14 cellular contexts compared by ENCODE assay signal in the genomic region with DNA sequence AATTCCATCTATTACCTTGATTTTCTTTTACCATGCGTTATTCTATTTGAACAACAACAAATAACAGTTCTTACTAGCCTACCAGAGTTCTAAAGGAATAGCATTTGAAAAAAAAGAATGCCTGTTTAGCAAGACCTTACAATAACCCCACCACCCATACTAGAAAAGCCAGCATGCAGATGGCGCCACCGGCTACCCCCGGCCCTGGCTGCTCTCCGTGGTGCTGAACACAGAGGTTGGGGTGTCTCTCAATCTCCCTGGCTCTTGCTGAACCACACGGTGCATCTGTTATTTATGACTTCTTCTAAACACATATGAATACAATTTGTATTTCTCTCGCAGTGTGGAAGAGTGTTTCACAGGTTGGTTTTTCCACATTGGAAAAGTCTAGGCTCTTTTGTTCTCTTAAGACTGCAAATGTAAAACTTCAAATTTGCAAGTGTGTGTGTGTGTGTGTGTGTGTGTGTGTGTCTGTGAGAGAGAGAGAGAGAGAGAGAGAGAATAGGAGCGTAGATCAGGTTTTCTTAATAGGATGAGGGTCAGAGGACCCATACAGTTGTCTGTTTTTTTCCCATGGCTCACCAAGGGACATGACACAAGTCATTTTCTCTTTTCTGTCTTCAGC. TPM values are rescaled to one million over a fixed set of nuclear protein-coding genes. Genes with fewer than 3 reads are reported as not detected.
DNase-seq lines count a peak whose midpoint lies in the region; ATAC-seq and TF ChIP-seq lines count a peak whose summit lies in the region.
"Had no signal": no experiment of that assay in that cellular context is flagged by ENCODE, and none has a peak within 500 bp of the region (broad histone marks: within the 10 kb centered on the region; RNA-seq: fewer than 3 reads in every experiment).

No MANE protein-coding gene starts in this region.

- no peak for TF ChIP-seq POLR2A in Peyer's patch (IDR thresholded peaks at IDR 0.05)

- H3K36me3 ChIP-seq in mesendoderm (ENCODE audit: control insufficient read depth, insufficient read depth, low read length) = no peaks in the 10 kb centered on the region
- no peaks in the 10 kb centered on the region for H3K36me3 ChIP-seq in Peyer's patch
- H3K36me3 ChIP-seq: left ventricle myocardium inferior had no signal

- TF ChIP-seq RAD21 in Ishikawa (IDR thresholded peaks at IDR 0.05; ENCODE audit: low read depth) = 0 out of 2 replicates have a peak, but pooled peaks have one; percentile 25

- CTCF ChIA-PET in WTC11 (lab: Charles Lee) = no interaction called here

- H4K5ac ChIP-seq in mesendoderm (ENCODE audit: low read length) = no peak overlapping the region

- H3K9me3 Mint-ChIP-seq in WTC11 = peaks cover 9% of the 10 kb centered on the region; the same call in 1 of the 2 replicates
- H3K9me3 Mint-ChIP-seq: activated T-cell treated with anti-CD3 and anti-CD28 coated beads, Interleukin-2, amount 50 U/mL, for 72 hours; central memory CD8-positive, alpha-beta T cell; T-helper 1 cell treated with Interleukin-12 subunit alpha and Interleukin-12 subunit beta and Interleukin-4 antibody, amounts not matched to agents 30 μg/mL and 1 μg/mL, for 36 hours had no signal

- TF ChIP-seq CTCF in WTC11 (IDR thresholded peaks at IDR 0.05) (no peak), Peyer's patch (IDR thresholded peaks at IDR 0.05) (no peak)

- H3K27ac ChIP-seq in mesendoderm (ENCODE audit: low read depth, low read length) (no peak overlapping the region), Peyer's patch (no peak overlapping the region)
- H3K27ac ChIP-seq: left ventricle myocardium inferior, parathyroid adenoma had no signal

- peaks cover 21% of the 10 kb centered on the region for H3K4me1 Mint-ChIP-seq in WTC11
- H3K4me1 Mint-ChIP-seq: central memory CD8-positive, alpha-beta T cell had no signal

- H2AK5ac ChIP-seq in mesendoderm (ENCODE audit: low read length) = no peak overlapping the region

- POLR2A ChIA-PET in WTC11 (lab: Charles Lee) = no interaction called here

- H3K4me2 ChIP-seq in mesendoderm (ENCODE audit: low read length) = no peak overlapping the region

- no peak overlapping the region for H2BK5ac ChIP-seq in mesendoderm (ENCODE audit: low read length)

- no peaks in the 10 kb centered on the region for H3K79me2 ChIP-seq in mesendoderm (ENCODE audit: control insufficient read depth, insufficient read depth, low read length)
- H3K79me2 ChIP-seq: parathyroid adenoma had no signal

- no peak overlapping the region for H3K4me3 Mint-ChIP-seq in WTC11
- H3K4me3 Mint-ChIP-seq: activated T-cell treated with anti-CD3 and anti-CD28 coated beads, Interleukin-2, amount 50 U/mL, for 72 hours; central memory CD8-positive, alpha-beta T cell; T-helper 1 cell treated with Interleukin-12 subunit alpha and Interleukin-12 subunit beta and Interleukin-4 antibody, amounts not matched to agents 30 μg/mL and 1 μg/mL, for 36 hours had no signal

- no CpG with 5 or more reads among the region's 8 CpGs for WGBS in mesendoderm (ENCODE audit: extremely low coverage, insufficient coverage, low lambda C conversion rate)

- H3K9ac ChIP-seq in mesendoderm (ENCODE audit: low read length) = no peak overlapping the region
- H3K9ac ChIP-seq: parathyroid adenoma had no signal

- no peak overlapping the region for H2BK120ac ChIP-seq in mesendoderm (ENCODE audit: low read depth, low read length)

- no peaks in the 10 kb centered on the region for H3K9me3 ChIP-seq in Peyer's patch
- H3K9me3 ChIP-seq: left ventricle myocardium inferior had no signal

- H3K27me3 ChIP-seq in mesendoderm (ENCODE audit: insufficient read depth, low read length, poor library complexity) = no peaks in the 10 kb centered on the region
- no peaks in the 10 kb centered on the region for H3K27me3 ChIP-seq in Peyer's patch

- H4K8ac ChIP-seq in mesendoderm (ENCODE audit: low read depth, low read length) = no peak overlapping the region

- ATAC-seq in WTC11 = peak; percentile 84
- ATAC-seq: activated T-cell treated with anti-CD3 and anti-CD28 coated beads, Interleukin-2, amount 50 U/mL, for 72 hours had no signal

- no peak overlapping the region for H3K27ac Mint-ChIP-seq in WTC11
- H3K27ac Mint-ChIP-seq: activated T-cell treated with anti-CD3 and anti-CD28 coated beads, Interleukin-2, amount 50 U/mL, for 72 hours; T-helper 1 cell treated with Interleukin-12 subunit alpha and Interleukin-12 subunit beta and Interleukin-4 antibody, amounts not matched to agents 30 μg/mL and 1 μg/mL, for 36 hours had no signal

- H2BK15ac ChIP-seq in mesendoderm (replicated peaks; ENCODE audit: low read depth) = no peak overlapping the region

- no peaks in the 10 kb centered on the region for H3K36me3 Mint-ChIP-seq in WTC11

- H3K56ac ChIP-seq in mesendoderm (ENCODE audit: low read length) = no peak overlapping the region

- H3K4me3 ChIP-seq in mesendoderm (ENCODE audit: low read length) (no peak overlapping the region), Peyer's patch (no peak overlapping the region)
- H3K4me3 ChIP-seq: left ventricle myocardium inferior had no signal

- no peak overlapping the region for H3K18ac ChIP-seq in mesendoderm (ENCODE audit: low read length)

- 0 out of 2 replicates have a peak, but pooled peaks cover 4% of the 10 kb centered on the region for H3K27me3 Mint-ChIP-seq in WTC11 (ENCODE audit: low read depth)

- DNase-seq in NOMO-1 treated with DMSO at 0.1 percent for 48 hours (lab: John Stamatoyannopoulos, UW; ENCODE audit: unreplicated experiment) (peak; percentile 3), NOMO-1 treated with dmso at 0.1 percent for 144 hours (lab: John Stamatoyannopoulos, UW; ENCODE audit: unreplicated experiment) (no peak), WTC11 (ENCODE audit: low spot score) (peak; percentile 85), mesendoderm (peak; percentile 73), T-helper 1 cell (no peak), D341Med (ENCODE audit: low spot score) (no peak), Peyer's patch (no peak)
- DNase-seq: left ventricle myocardium inferior, NCI-H446 treated with DMSO at 0.1 percent for 48 hours had no signal

- TF ChIP-seq EP300 in Ishikawa (IDR thresholded peaks at IDR 0.05; ENCODE audit: borderline replicate concordance) = no peak

- no peaks in the 10 kb centered on the region for H3K4me1 ChIP-seq in mesendoderm (ENCODE audit: control insufficient read depth, low read depth, low read length)
- H3K4me1 ChIP-seq in Peyer's patch = no peaks in the 10 kb centered on the region
- H3K4me1 ChIP-seq: left ventricle myocardium inferior, parathyroid adenoma had no signal

- no peak overlapping the region for H3K4ac ChIP-seq in mesendoderm (ENCODE audit: low read depth, low read length)

- no peaks in the 10 kb centered on the region for H3K79me1 ChIP-seq in mesendoderm (ENCODE audit: low read length)

- no peak overlapping the region for H3K23ac ChIP-seq in mesendoderm (ENCODE audit: low read length)

TF ChIP-seq in Ishikawa, 13 proteins besides CTCF, POLR2A, EP300 and RAD21 (continues in another document):
- TF ChIP-seq CEBPB (IDR thresholded peaks at IDR 0.05) = no peak
- peak; percentile 95 for TF ChIP-seq REST (IDR thresholded peaks at IDR 0.05; ENCODE audit: low read depth)

TF ChIP-seq in WTC11, 78 proteins besides CTCF, POLR2A, EP300 and RAD21 (continues in another document):
- TF ChIP-seq NFATC4 (CRISPR knock-in tag; IDR thresholded peaks at IDR 0.05) (no peak), TCF7 (CRISPR knock-in tag; IDR thresholded peaks at IDR 0.05; ENCODE audit: low read depth) (no peak), JAZF1 (CRISPR knock-in tag; IDR thresholded peaks at IDR 0.05) (no peak)
- TF ChIP-seq, protein P1, sequence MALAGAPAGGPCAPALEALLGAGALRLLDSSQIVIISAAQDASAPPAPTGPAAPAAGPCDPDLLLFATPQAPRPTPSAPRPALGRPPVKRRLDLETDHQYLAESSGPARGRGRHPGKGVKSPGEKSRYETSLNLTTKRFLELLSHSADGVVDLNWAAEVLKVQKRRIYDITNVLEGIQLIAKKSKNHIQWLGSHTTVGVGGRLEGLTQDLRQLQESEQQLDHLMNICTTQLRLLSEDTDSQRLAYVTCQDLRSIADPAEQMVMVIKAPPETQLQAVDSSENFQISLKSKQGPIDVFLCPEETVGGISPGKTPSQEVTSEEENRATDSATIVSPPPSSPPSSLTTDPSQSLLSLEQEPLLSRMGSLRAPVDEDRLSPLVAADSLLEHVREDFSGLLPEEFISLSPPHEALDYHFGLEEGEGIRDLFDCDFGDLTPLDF (CRISPR knock-in tag; IDR thresholded peaks at IDR 0.05) = no peak
- TF ChIP-seq, protein P2, sequence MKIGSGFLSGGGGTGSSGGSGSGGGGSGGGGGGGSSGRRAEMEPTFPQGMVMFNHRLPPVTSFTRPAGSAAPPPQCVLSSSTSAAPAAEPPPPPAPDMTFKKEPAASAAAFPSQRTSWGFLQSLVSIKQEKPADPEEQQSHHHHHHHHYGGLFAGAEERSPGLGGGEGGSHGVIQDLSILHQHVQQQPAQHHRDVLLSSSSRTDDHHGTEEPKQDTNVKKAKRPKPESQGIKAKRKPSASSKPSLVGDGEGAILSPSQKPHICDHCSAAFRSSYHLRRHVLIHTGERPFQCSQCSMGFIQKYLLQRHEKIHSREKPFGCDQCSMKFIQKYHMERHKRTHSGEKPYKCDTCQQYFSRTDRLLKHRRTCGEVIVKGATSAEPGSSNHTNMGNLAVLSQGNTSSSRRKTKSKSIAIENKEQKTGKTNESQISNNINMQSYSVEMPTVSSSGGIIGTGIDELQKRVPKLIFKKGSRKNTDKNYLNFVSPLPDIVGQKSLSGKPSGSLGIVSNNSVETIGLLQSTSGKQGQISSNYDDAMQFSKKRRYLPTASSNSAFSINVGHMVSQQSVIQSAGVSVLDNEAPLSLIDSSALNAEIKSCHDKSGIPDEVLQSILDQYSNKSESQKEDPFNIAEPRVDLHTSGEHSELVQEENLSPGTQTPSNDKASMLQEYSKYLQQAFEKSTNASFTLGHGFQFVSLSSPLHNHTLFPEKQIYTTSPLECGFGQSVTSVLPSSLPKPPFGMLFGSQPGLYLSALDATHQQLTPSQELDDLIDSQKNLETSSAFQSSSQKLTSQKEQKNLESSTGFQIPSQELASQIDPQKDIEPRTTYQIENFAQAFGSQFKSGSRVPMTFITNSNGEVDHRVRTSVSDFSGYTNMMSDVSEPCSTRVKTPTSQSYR (CRISPR knock-in tag; IDR thresholded peaks at IDR 0.05) = no peak

RNA-seq across cellular contexts. Expression of gene GRIK3, which starts 13.6 kb away (rescaled TPM):
- 3.7 to 5.5 TPM (median 4.3 TPM) in 3 replicates for total RNA-seq in WTC11 (2021)
- polyA plus RNA-seq in mesendoderm (2013, experiment 1 of 2) = 1.2 TPM
- polyA plus RNA-seq in mesendoderm (2013, experiment 2 of 2) = 1.1 TPM
- under 1 TPM; 0.18 to 0.83 (median 0.62) TPM for total RNA-seq in Peyer's patch
- total RNA-seq: activated T-cell treated with anti-CD3 and anti-CD28 coated beads, Interleukin-2, amount 50 U/mL, for 72 hours had no signal

Comparison
In these comparisons a context has a peak if more than half of its experiments do, and no peak if none do; other contexts are left out.
1. DNase-seq: peak in NOMO-1 treated with DMSO at 0.1 percent for 48 hours (single experiment), WTC11 (single experiment) and mesendoderm (single experiment); none in NOMO-1 treated with dmso at 0.1 percent for 144 hours (single experiment), T-helper 1 cell (0 of 5), D341Med (single experiment) and Peyer's patch (0 of 3).